8 cellular contexts compared by ENCODE assay signal in the genomic region with DNA sequence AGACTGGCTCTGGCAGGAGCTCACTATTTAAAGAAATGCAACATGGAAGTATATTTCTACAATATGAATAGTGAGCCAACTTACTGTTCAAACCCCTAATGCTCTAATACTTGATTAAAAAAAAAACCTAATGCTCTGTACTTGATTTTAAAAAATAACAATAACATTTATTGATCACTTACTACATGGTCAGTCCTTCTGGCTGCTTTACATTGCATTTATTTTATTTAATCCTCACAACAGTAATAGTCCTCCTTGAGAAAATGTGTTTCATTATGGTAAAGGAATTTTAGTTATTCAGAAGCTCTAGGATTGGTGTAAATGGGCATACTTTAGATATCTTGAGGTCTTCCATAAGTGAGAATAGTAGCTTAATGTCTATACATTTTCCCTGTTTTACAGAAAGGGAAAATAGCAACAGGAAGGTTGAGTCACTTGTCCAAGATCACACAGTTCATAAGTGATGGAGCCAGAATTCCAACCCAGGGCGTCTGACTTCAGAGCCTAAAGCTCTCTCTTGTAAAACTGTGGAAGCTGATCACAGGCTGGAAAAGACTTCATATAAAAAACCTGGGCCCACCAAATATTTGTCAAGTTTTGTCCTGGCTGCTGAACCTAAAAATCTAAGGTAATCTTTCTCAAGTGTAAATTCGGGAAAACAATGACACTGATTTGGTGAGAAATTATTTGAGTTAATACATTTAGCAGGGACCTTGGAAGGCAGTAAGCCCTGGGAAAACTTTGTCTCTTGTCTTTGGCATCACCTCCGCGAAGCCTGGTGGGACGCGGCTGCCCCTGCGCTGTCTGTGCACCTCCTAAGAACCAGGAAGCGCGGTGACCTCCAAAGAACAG. TPM values are rescaled to one million over a fixed set of nuclear protein-coding genes. Genes with fewer than 3 reads are reported as not detected.
DNase-seq lines count a peak whose midpoint lies in the region; ATAC-seq and TF ChIP-seq lines count a peak whose summit lies in the region.

No MANE protein-coding gene starts in this region.

- POLR2A ChIA-PET in activated CD4-positive, alpha-beta memory T cell treated with anti-CD3 and anti-CD28 coated beads, Interleukin-2, amount 10 ng/mL, durations not matched to agents 7 days and 5 days (lab: Charles Lee) = interaction anchor here (1.0 to 4.9 kb wide), 10 partner anchors 10 to 1446 kb away, joined by 3 to 36 read pairs (median 5); a partner anchor contains a TSS
- POLR2A ChIA-PET in HEK293T (lab: Yijun Ruan, JAX) = interaction anchor here (0.9 to 1.6 kb wide), 4 partner anchors 19 to 649 kb away, joined by 3 to 5 read pairs (median 4); no protein-coding TSS in a partner anchor

- H3K27ac Mint-ChIP-seq in activated T-cell treated with anti-CD3 and anti-CD28 coated beads, Interleukin-2, amount 50 U/mL, for 72 hours = peak overlapping the region; percentile 96
- peak overlapping the region; percentile 88 for H3K27ac Mint-ChIP-seq in activated CD4-positive, alpha-beta memory T cell treated with anti-CD3 and anti-CD28 coated beads, Interleukin-2, amount 10 ng/mL, durations not matched to agents 7 days and 5 days

- H3K27ac ChIP-seq in heart left ventricle = peak overlapping the region in 11 of 12 donors; percentile 74 to 93 (median 84)

- peaks cover 0 to 37% (median 14%) of the 10 kb centered on the region in 12 donors for H3K4me1 ChIP-seq in heart left ventricle

- intact Hi-C loops in heart left ventricle (cut with DNase I) = loop anchor here in 2 of 10 donors (2.0 to 10.0 kb wide), 2 partner anchors 39 to 347 kb away; no protein-coding TSS in a partner anchor
- intact Hi-C loops in posterior vena cava (cut with DNase I) = no loop called here

- H3K36me3 ChIP-seq in heart left ventricle = peaks cover 0 to under 1% (median 0%) of the 10 kb centered on the region in 9 donors

- H3K4me1 Mint-ChIP-seq in activated T-cell treated with anti-CD3 and anti-CD28 coated beads, Interleukin-2, amount 50 U/mL, for 72 hours (ENCODE audit: low read depth) = peaks cover 53% of the 10 kb centered on the region
- peaks cover 52% of the 10 kb centered on the region for H3K4me1 Mint-ChIP-seq in activated CD4-positive, alpha-beta memory T cell treated with anti-CD3 and anti-CD28 coated beads, Interleukin-2, amount 10 ng/mL, durations not matched to agents 7 days and 5 days

- H3K9me3 ChIP-seq in heart left ventricle = no peaks in the 10 kb centered on the region

- CTCF ChIA-PET in activated CD4-positive, alpha-beta memory T cell treated with anti-CD3 and anti-CD28 coated beads, Interleukin-2, amount 10 ng/mL, durations not matched to agents 7 days and 5 days (lab: Charles Lee) = interaction anchor here (1.0 to 2.9 kb wide), 3 partner anchors 20 to 287 kb away, joined by 3 to 21 read pairs (median 5); a partner anchor contains a TSS
- CTCF ChIA-PET in HEK293T (lab: Yijun Ruan, JAX) = interaction anchor here (0.9 kb wide), 1 partner anchor 20 kb away, joined by 8 read pairs; no protein-coding TSS in a partner anchor

- no peak for DNase-seq in activated T-cell treated with anti-CD3 and anti-CD28 coated beads, Interleukin-2, amount 50 U/mL, for 72 hours
- no peak for DNase-seq in activated T-cell treated with anti-CD3 and anti-CD28 coated beads, Interleukin-2, amount 50 U/mL, for 1 hour
- DNase-seq in activated CD4-positive, alpha-beta memory T cell treated with anti-CD3 and anti-CD28 coated beads, Interleukin-2, amount 10 ng/mL, durations not matched to agents 7 days and 5 days = no peak
- no peak for DNase-seq in heart left ventricle
- peak; percentile 14 for DNase-seq in retinal pigment epithelial cell (ENCODE audit: low read depth)
- no peak for DNase-seq in posterior vena cava (ENCODE audit: low spot score)
- no peak for DNase-seq in HEK293T (ENCODE audit: extremely low spot score)

- H3K4me3 Mint-ChIP-seq in activated T-cell treated with anti-CD3 and anti-CD28 coated beads, Interleukin-2, amount 50 U/mL, for 72 hours = peak overlapping the region; percentile 98
- H3K4me3 Mint-ChIP-seq in activated CD4-positive, alpha-beta memory T cell treated with anti-CD3 and anti-CD28 coated beads, Interleukin-2, amount 10 ng/mL, durations not matched to agents 7 days and 5 days = peak overlapping the region; percentile 89

- H3K27me3 ChIP-seq in heart left ventricle = no peaks in the 10 kb centered on the region

- H3K9me3 Mint-ChIP-seq in activated T-cell treated with anti-CD3 and anti-CD28 coated beads, Interleukin-2, amount 50 U/mL, for 72 hours = no peaks in the 10 kb centered on the region
- no peaks in the 10 kb centered on the region for H3K9me3 Mint-ChIP-seq in activated CD4-positive, alpha-beta memory T cell treated with anti-CD3 and anti-CD28 coated beads, Interleukin-2, amount 10 ng/mL, durations not matched to agents 7 days and 5 days

- peak overlapping the region; percentile 68 to 95 (median 84) for H3K4me3 ChIP-seq in heart left ventricle
- H3K4me3 ChIP-seq in retinal pigment epithelial cell (ENCODE audit: low read length) = peak overlapping the region; percentile 92

- ATAC-seq in activated T-cell treated with anti-CD3 and anti-CD28 coated beads, Interleukin-2, amount 50 U/mL, for 72 hours (replicated peaks in 1 of 2) = peak; percentile 7 to 20
- peak; percentile 8 for ATAC-seq in HG03097 (IDR thresholded peaks at IDR 0.05; ENCODE audit: low FRiP score, unreplicated experiment)
- ATAC-seq in heart left ventricle = peak in 3 of 4 donors; percentile 4 to 22 (median 10)

- WGBS in heart left ventricle, 4 donors = 1 to 3% (median 1%) methylated on average over 8 to 9 of the region's 9 CpGs

- no peak for TF ChIP-seq POLR2A in heart left ventricle (IDR thresholded peaks at IDR 0.05)

- no peaks in the 10 kb centered on the region for H3K27me3 Mint-ChIP-seq in activated T-cell treated with anti-CD3 and anti-CD28 coated beads, Interleukin-2, amount 50 U/mL, for 72 hours (ENCODE audit: low read depth)
- H3K27me3 Mint-ChIP-seq in activated CD4-positive, alpha-beta memory T cell treated with anti-CD3 and anti-CD28 coated beads, Interleukin-2, amount 10 ng/mL, durations not matched to agents 7 days and 5 days = no peaks in the 10 kb centered on the region

- H3K36me3 Mint-ChIP-seq in activated T-cell treated with anti-CD3 and anti-CD28 coated beads, Interleukin-2, amount 50 U/mL, for 72 hours (ENCODE audit: insufficient read depth in 2 of 2) = peaks cover 3 to 4% of the 10 kb centered on the region in 2 donors
- peaks cover 15% of the 10 kb centered on the region for H3K36me3 Mint-ChIP-seq in activated CD4-positive, alpha-beta memory T cell treated with anti-CD3 and anti-CD28 coated beads, Interleukin-2, amount 10 ng/mL, durations not matched to agents 7 days and 5 days (ENCODE audit: low read depth)

- TF ChIP-seq CTCF in heart left ventricle (IDR thresholded peaks at IDR 0.05) (no peak), retinal pigment epithelial cell (conservative IDR thresholded peaks at IDR 0.05; ENCODE audit: low read depth, low read length) (no peak)

TF ChIP-seq in HEK293T, 16 proteins besides CTCF, POLR2A, EP300 and RAD21:
- no peak for TF ChIP-seq FOXK2 (IDR thresholded peaks at IDR 0.05)
- TF ChIP-seq L3MBTL2 (conservative IDR thresholded peaks at IDR 0.05) = no peak
- TF ChIP-seq CTBP1 (IDR thresholded peaks at IDR 0.05; ENCODE audit: borderline replicate concordance) = no peak
- TF ChIP-seq, protein P1, sequence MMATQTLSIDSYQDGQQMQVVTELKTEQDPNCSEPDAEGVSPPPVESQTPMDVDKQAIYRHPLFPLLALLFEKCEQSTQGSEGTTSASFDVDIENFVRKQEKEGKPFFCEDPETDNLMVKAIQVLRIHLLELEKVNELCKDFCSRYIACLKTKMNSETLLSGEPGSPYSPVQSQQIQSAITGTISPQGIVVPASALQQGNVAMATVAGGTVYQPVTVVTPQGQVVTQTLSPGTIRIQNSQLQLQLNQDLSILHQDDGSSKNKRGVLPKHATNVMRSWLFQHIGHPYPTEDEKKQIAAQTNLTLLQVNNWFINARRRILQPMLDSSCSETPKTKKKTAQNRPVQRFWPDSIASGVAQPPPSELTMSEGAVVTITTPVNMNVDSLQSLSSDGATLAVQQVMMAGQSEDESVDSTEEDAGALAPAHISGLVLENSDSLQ (IDR thresholded peaks at IDR 0.05) = no peak
- TF ChIP-seq TARDBP (IDR thresholded peaks at IDR 0.05) = no peak
- TF ChIP-seq SP1 (IDR thresholded peaks at IDR 0.05) = no peak
- TF ChIP-seq BHLHE40 (IDR thresholded peaks at IDR 0.05; ENCODE audit: borderline replicate concordance) = no peak
- TF ChIP-seq ZNF384 (IDR thresholded peaks at IDR 0.05) = no peak
- no peak for TF ChIP-seq FOXA1 (IDR thresholded peaks at IDR 0.05)
- no peak for TF ChIP-seq ELF4 (IDR thresholded peaks at IDR 0.05)
- no peak for TF ChIP-seq ARNT (IDR thresholded peaks at IDR 0.05)
- no peak for TF ChIP-seq FOXM1 (IDR thresholded peaks at IDR 0.05; ENCODE audit: borderline replicate concordance)
- TF ChIP-seq LEF1 (IDR thresholded peaks at IDR 0.05; ENCODE audit: borderline replicate concordance) = no peak
- no peak for TF ChIP-seq SUZ12 (IDR thresholded peaks at IDR 0.05)
- TF ChIP-seq HDGF (IDR thresholded peaks at IDR 0.05; ENCODE audit: borderline replicate concordance) = no peak
- TF ChIP-seq NFRKB (IDR thresholded peaks at IDR 0.05) = no peak

RNA-seq across cellular contexts. Expression of a gene that starts 0.9 kb away (rescaled TPM):
- total RNA-seq in activated T-cell treated with anti-CD3 and anti-CD28 coated beads, Interleukin-2, amount 50 U/mL, for 72 hours = 10 to 100 TPM; 28.9 to 47.4 TPM
- 10 to 100 TPM; 71.8 to 74.9 TPM for total RNA-seq in activated CD4-positive, alpha-beta memory T cell treated with anti-CD3 and anti-CD28 coated beads, Interleukin-2, amount 10 ng/mL, durations not matched to agents 7 days and 5 days
- total RNA-seq in heart left ventricle (10 to 100 TPM in 3 of 9 donors, 1 to 10 TPM in 6; 7.6 to 14.5 (median 9.4) TPM), posterior vena cava (10 to 100 TPM; 18.0 to 21.9 TPM)
- 10 to 100 TPM in 1 of 2 donors, 1 to 10 TPM in 1; 3.1 to 18.2 TPM for polyA plus RNA-seq in heart left ventricle
